In the genomic region with DNA sequence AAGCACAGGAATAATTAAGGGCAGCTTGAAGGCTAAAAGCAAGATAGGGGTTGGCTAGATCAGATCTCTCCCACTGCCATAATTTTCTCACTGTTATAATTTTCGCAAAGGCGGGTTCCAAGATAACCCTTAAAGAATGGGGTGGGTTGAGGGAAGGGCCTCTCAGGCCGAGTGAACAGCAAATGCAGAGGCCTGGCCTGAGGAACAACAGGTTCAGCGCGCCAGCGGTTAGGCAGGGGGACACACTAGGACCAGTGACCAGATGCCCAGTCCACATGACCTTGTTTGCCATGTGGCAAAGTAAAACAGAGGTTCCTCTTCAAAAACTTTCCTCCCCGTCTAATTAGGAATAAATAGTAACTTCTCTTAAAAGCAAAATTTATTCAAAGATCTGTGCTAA, we compare ENCODE assay signal across 1 cellular context.
TF ChIP-seq lines count a peak whose summit lies in the region.

No MANE protein-coding gene starts in this region.

TF ChIP-seq in H1, 55 proteins besides CTCF, POLR2A, EP300 and RAD21:
- TF ChIP-seq SIX5 (IDR thresholded peaks at IDR 0.05; ENCODE audit: low read depth, low read length) (no peak), CBX5 (IDR thresholded peaks at IDR 0.05; ENCODE audit: low read depth, low read length) (no peak)
